ENCODE assay signal across 21 cellular contexts in the genomic region with DNA sequence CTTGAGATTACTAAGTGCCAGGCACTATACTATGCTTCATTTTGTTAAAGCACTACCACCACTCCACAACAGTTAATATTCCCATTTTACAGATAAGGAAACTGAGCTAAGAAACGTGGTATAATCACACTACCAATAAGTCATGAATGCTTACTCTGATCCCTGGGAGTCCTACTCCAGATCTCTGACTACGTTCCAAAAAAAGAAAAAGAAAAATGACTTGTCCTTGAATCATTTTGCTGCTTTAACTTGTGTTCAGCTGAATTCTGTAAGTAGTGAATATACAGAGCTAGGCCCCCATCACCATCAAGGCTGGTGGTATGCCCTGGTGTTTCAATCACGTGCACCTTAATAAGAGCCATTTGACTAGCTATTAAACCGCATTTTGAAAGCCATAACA. TPM values are rescaled to one million over a fixed set of nuclear protein-coding genes. Genes with fewer than 3 reads are reported as not detected.
"Had no signal": no experiment of that assay in that cellular context is flagged by ENCODE, and none has a peak within 500 bp of the region (broad histone marks: within the 10 kb centered on the region; RNA-seq: fewer than 3 reads in every experiment).

No MANE protein-coding gene starts in this region.

- H3K27me3 ChIP-seq: cardiac muscle cell, colonic mucosa, sigmoid colon, testis had no signal

- H3K9me3 ChIP-seq: colonic mucosa, prostate gland, sigmoid colon, testis had no signal

- H3K4me3 ChIP-seq: cardiac muscle cell, colonic mucosa, prostate gland, sigmoid colon, testis had no signal

- H3K36me3 Mint-ChIP-seq: activated CD4-positive, alpha-beta memory T cell treated with anti-CD3 and anti-CD28 coated beads for 36 hours; activated naive CD8-positive, alpha-beta T cell treated with anti-CD3 and anti-CD28 coated beads, Interleukin-2, amount 10 ng/mL, durations not matched to agents 7 days and 5 days; memory B cell had no signal

- DNase-seq: activated CD4-positive, alpha-beta memory T cell treated with anti-CD3 and anti-CD28 coated beads for 36 hours; activated gamma-delta T cell treated with Interleukin-2 at 50 U/mL for 16 hours; activated naive CD8-positive, alpha-beta T cell treated with anti-CD3 and anti-CD28 coated beads, Interleukin-2, amount 10 ng/mL, durations not matched to agents 7 days and 5 days; activated T-cell treated with anti-CD3 and anti-CD28 coated beads, Interleukin-2, amount 50 U/mL, for 4 hours; aorta; colonic mucosa; effector CD4-positive, alpha-beta T cell; hypothalamus; occipital lobe; SIG-M5; sigmoid colon; stimulated activated CD4-positive, alpha-beta T cell treated with anti-CD3 and anti-CD28 coated beads, Interleukin-2, amount 100 ng/mL, for 48 hours; stimulated activated naive CD8-positive, alpha-beta T cell treated with anti-CD3 and anti-CD28 coated beads, Interleukin-15, Interleukin-2, amounts not matched to agents 100 U/mL and 50 U/mL, for 24 hours; SW 1271; T-helper 9 cell; testis had no signal

- H3K4me1 ChIP-seq: colonic mucosa, prostate gland, sigmoid colon, testis had no signal

- H3K9me3 Mint-ChIP-seq: activated CD4-positive, alpha-beta memory T cell treated with anti-CD3 and anti-CD28 coated beads for 36 hours; activated naive CD8-positive, alpha-beta T cell treated with anti-CD3 and anti-CD28 coated beads, Interleukin-2, amount 10 ng/mL, durations not matched to agents 7 days and 5 days; activated T-cell treated with anti-CD3 and anti-CD28 coated beads, Interleukin-2, amount 50 U/mL, for 4 hours; nephron had no signal

- H3K36me3 ChIP-seq: cardiac muscle cell, colonic mucosa, prostate gland, sigmoid colon had no signal

- H3K27ac Mint-ChIP-seq: activated CD4-positive, alpha-beta memory T cell treated with anti-CD3 and anti-CD28 coated beads for 36 hours; activated naive CD8-positive, alpha-beta T cell treated with anti-CD3 and anti-CD28 coated beads, Interleukin-2, amount 10 ng/mL, durations not matched to agents 7 days and 5 days; memory B cell; nephron had no signal

- H3K27me3 Mint-ChIP-seq: activated CD4-positive, alpha-beta memory T cell treated with anti-CD3 and anti-CD28 coated beads for 36 hours; memory B cell had no signal

- H3K27ac ChIP-seq: cardiac muscle cell, colonic mucosa, epithelial cell of prostate, prostate gland had no signal

- ATAC-seq: activated T-cell treated with anti-CD3 and anti-CD28 coated beads, Interleukin-2, amount 50 U/mL, for 4 hours; stimulated activated naive CD8-positive, alpha-beta T cell treated with anti-CD3 and anti-CD28 coated beads, Interleukin-15, Interleukin-2, amounts not matched to agents 100 U/mL and 50 U/mL, for 24 hours had no signal

- H3K4me1 Mint-ChIP-seq: activated naive CD8-positive, alpha-beta T cell treated with anti-CD3 and anti-CD28 coated beads, Interleukin-2, amount 10 ng/mL, durations not matched to agents 7 days and 5 days; memory B cell had no signal

- H3K4me3 Mint-ChIP-seq: activated CD4-positive, alpha-beta memory T cell treated with anti-CD3 and anti-CD28 coated beads for 36 hours; activated naive CD8-positive, alpha-beta T cell treated with anti-CD3 and anti-CD28 coated beads, Interleukin-2, amount 10 ng/mL, durations not matched to agents 7 days and 5 days; activated T-cell treated with anti-CD3 and anti-CD28 coated beads, Interleukin-2, amount 50 U/mL, for 4 hours; memory B cell; nephron had no signal

RNA-seq across cellular contexts. Expression of a gene that starts 39.4 kb away (rescaled TPM):
- total RNA-seq: activated CD4-positive, alpha-beta memory T cell treated with anti-CD3 and anti-CD28 coated beads for 36 hours; activated naive CD8-positive, alpha-beta T cell treated with anti-CD3 and anti-CD28 coated beads, Interleukin-2, amount 10 ng/mL, durations not matched to agents 7 days and 5 days had no signal
